Comparison of ENCODE assay signal across 2 cellular contexts in the genomic region with DNA sequence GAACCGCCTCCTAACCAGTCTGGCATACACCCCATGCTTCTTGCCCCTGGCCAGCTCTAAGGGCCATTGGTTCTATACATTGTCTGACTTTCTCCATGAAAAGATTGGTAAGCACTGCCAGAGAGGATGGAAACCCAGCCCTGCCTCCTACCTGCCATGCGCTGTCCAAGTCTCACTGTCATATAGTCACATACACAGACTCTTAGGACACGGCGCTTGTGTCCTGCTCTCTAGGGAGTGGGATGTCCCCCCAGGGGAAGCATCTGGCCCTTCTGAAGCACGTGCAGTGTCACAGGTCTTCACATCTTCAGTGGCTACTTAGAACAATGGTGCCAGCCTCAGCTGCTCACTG.
TF ChIP-seq lines count a peak whose summit lies in the region.

No MANE protein-coding gene starts in this region.

TF ChIP-seq in HEK293, 187 proteins besides CTCF, POLR2A, EP300 and RAD21 (continued from another document):
- TF ChIP-seq, protein P1, sequence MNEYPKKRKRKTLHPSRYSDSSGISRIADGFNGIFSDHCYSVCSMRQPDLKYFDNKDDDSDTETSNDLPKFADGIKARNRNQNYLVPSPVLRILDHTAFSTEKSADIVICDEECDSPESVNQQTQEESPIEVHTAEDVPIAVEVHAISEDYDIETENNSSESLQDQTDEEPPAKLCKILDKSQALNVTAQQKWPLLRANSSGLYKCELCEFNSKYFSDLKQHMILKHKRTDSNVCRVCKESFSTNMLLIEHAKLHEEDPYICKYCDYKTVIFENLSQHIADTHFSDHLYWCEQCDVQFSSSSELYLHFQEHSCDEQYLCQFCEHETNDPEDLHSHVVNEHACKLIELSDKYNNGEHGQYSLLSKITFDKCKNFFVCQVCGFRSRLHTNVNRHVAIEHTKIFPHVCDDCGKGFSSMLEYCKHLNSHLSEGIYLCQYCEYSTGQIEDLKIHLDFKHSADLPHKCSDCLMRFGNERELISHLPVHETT (tag by site-specific recombination; IDR thresholded peaks at IDR 0.05) = no peak
- TF ChIP-seq ZNF266 (tag by site-specific recombination; IDR thresholded peaks at IDR 0.05; ENCODE audit: low read depth) = no peak
- TF ChIP-seq ZNF184 (tag by site-specific recombination; IDR thresholded peaks at IDR 0.05) = no peak
- no peak for TF ChIP-seq ZNF155 (tag by site-specific recombination; IDR thresholded peaks at IDR 0.05)
- no peak for TF ChIP-seq ZFP37 (tag by site-specific recombination; IDR thresholded peaks at IDR 0.05)
- TF ChIP-seq ZNF157 (tag by site-specific recombination; IDR thresholded peaks at IDR 0.05) = no peak
- TF ChIP-seq, protein P2, sequence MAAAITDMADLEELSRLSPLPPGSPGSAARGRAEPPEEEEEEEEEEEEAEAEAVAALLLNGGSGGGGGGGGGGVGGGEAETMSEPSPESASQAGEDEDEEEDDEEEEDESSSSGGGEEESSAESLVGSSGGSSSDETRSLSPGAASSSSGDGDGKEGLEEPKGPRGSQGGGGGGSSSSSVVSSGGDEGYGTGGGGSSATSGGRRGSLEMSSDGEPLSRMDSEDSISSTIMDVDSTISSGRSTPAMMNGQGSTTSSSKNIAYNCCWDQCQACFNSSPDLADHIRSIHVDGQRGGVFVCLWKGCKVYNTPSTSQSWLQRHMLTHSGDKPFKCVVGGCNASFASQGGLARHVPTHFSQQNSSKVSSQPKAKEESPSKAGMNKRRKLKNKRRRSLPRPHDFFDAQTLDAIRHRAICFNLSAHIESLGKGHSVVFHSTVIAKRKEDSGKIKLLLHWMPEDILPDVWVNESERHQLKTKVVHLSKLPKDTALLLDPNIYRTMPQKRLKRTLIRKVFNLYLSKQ (tag by site-specific recombination; IDR thresholded peaks at IDR 0.05; ENCODE audit: borderline replicate concordance) = no peak
- TF ChIP-seq ZNF501 (tag by site-specific recombination; IDR thresholded peaks at IDR 0.05) = no peak
- TF ChIP-seq, protein P3, sequence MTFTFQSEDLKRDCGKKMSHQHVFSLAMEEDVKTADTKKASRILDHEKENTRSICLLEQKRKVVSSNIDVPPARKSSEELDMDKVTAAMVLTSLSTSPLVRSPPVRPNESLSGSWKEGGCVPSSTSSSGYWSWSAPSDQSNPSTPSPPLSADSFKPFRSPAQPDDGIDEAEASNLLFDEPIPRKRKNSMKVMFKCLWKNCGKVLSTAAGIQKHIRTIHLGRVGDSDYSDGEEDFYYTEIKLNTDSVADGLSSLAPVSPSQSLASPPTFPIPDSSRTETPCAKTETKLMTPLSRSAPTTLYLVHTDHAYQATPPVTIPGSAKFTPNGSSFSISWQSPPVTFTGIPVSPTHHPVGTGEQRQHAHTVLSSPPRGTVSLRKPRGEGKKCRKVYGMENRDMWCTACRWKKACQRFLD (tag by site-specific recombination; IDR thresholded peaks at IDR 0.05) = no peak
- no peak for TF ChIP-seq ZNF223 (tag by site-specific recombination; IDR thresholded peaks at IDR 0.05)
- TF ChIP-seq ZNF792 (tag by site-specific recombination; IDR thresholded peaks at IDR 0.05) = no peak
- TF ChIP-seq, protein P4, sequence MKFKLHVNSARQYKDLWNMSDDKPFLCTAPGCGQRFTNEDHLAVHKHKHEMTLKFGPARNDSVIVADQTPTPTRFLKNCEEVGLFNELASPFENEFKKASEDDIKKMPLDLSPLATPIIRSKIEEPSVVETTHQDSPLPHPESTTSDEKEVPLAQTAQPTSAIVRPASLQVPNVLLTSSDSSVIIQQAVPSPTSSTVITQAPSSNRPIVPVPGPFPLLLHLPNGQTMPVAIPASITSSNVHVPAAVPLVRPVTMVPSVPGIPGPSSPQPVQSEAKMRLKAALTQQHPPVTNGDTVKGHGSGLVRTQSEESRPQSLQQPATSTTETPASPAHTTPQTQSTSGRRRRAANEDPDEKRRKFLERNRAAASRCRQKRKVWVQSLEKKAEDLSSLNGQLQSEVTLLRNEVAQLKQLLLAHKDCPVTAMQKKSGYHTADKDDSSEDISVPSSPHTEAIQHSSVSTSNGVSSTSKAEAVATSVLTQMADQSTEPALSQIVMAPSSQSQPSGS (tag by site-specific recombination; IDR thresholded peaks at IDR 0.05; ENCODE audit: low read depth) = no peak
- TF ChIP-seq ZNF426 (tag by site-specific recombination; IDR thresholded peaks at IDR 0.05) = no peak
- no peak for TF ChIP-seq OVOL3 (tag by site-specific recombination; IDR thresholded peaks at IDR 0.05)
TF ChIP-seq in HEK293: peak in this region for 0.

TF ChIP-seq in K562, 482 proteins besides CTCF, POLR2A, EP300 and RAD21 (continued from another document):
- TF ChIP-seq RB1 (IDR thresholded peaks at IDR 0.05; ENCODE audit: low read depth) = no peak
- TF ChIP-seq, protein P5, sequence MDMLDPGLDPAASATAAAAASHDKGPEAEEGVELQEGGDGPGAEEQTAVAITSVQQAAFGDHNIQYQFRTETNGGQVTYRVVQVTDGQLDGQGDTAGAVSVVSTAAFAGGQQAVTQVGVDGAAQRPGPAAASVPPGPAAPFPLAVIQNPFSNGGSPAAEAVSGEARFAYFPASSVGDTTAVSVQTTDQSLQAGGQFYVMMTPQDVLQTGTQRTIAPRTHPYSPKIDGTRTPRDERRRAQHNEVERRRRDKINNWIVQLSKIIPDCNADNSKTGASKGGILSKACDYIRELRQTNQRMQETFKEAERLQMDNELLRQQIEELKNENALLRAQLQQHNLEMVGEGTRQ (CRISPR knock-in tag; IDR thresholded peaks at IDR 0.05) = no peak
TF ChIP-seq in K562: peak in this region for 0.
